22 cellular contexts compared by ENCODE assay signal in genomic region chr3:43221076-43221475, GRCh38.
"Had no signal": no experiment of that assay in that cellular context is flagged by ENCODE, and none has a peak within 500 bp of the region (broad histone marks: within the 10 kb centered on the region; RNA-seq: fewer than 3 reads in every experiment).

No MANE protein-coding gene starts in this region.

- H3K27me3 ChIP-seq: hepatocyte, right lobe of liver had no signal

- H3K4me1 ChIP-seq: tibial artery had no signal

- H3K36me3 Mint-ChIP-seq: activated naive CD8-positive, alpha-beta T cell treated with anti-CD3 and anti-CD28 coated beads for 36 hours; immature natural killer cell; stimulated activated effector memory CD8-positive, alpha-beta T cell treated with anti-CD3 and anti-CD28 coated beads, Interleukin-12 subunit alpha, Interleukin-12 subunit beta, amount 100 ng/mL, for 72 hours had no signal

- H3K27ac Mint-ChIP-seq: activated naive CD8-positive, alpha-beta T cell treated with anti-CD3 and anti-CD28 coated beads for 36 hours; activated T-cell treated with anti-CD3 and anti-CD28 coated beads, Interleukin-2, amount 50 U/mL, for 24 hours; stimulated activated effector memory CD8-positive, alpha-beta T cell treated with anti-CD3 and anti-CD28 coated beads, Interleukin-12 subunit alpha, Interleukin-12 subunit beta, amount 100 ng/mL, for 72 hours had no signal

- H3K27me3 Mint-ChIP-seq: activated naive CD8-positive, alpha-beta T cell treated with anti-CD3 and anti-CD28 coated beads for 36 hours; activated T-cell treated with anti-CD3 and anti-CD28 coated beads, Interleukin-2, amount 50 U/mL, for 24 hours; activated T-helper 17 cell treated with anti-CD3 and anti-CD28 coated beads, Interleukin-2, amount 50 U/mL, for 72 hours; stimulated activated naive CD8-positive, alpha-beta T cell treated with anti-CD3 and anti-CD28 coated beads, Interleukin-15, amount 100 ng/mL, for 72 hours had no signal

- H3K27ac ChIP-seq: hepatocyte, right lobe of liver, tibial artery had no signal

- H3K4me3 ChIP-seq: hepatocyte, right lobe of liver, tibial artery had no signal

- ATAC-seq: activated T-helper 17 cell treated with anti-CD3 and anti-CD28 coated beads, Interleukin-2, amount 50 U/mL, for 72 hours; left cardiac atrium; right lobe of liver; stimulated activated effector memory CD8-positive, alpha-beta T cell treated with anti-CD3 and anti-CD28 coated beads, Interleukin-12 subunit alpha, Interleukin-12 subunit beta, amount 100 ng/mL, for 72 hours; stimulated activated naive CD8-positive, alpha-beta T cell treated with anti-CD3 and anti-CD28 coated beads, Interleukin-15, amount 100 ng/mL, for 72 hours had no signal

- H3K4me3 Mint-ChIP-seq: activated naive CD8-positive, alpha-beta T cell treated with anti-CD3 and anti-CD28 coated beads for 36 hours; activated T-cell treated with anti-CD3 and anti-CD28 coated beads, Interleukin-2, amount 50 U/mL, for 24 hours; activated T-helper 17 cell treated with anti-CD3 and anti-CD28 coated beads, Interleukin-2, amount 50 U/mL, for 72 hours; immature natural killer cell; stimulated activated effector memory CD8-positive, alpha-beta T cell treated with anti-CD3 and anti-CD28 coated beads, Interleukin-12 subunit alpha, Interleukin-12 subunit beta, amount 100 ng/mL, for 72 hours; stimulated activated naive CD8-positive, alpha-beta T cell treated with anti-CD3 and anti-CD28 coated beads, Interleukin-15, amount 100 ng/mL, for 72 hours had no signal

- DNase-seq: activated CD4-positive, alpha-beta T cell treated with anti-CD3 and anti-CD28 coated beads for 1 hour; activated CD8-positive, alpha-beta memory T cell treated with anti-CD3 and anti-CD28 coated beads for 24 hours; activated CD8-positive, alpha-beta memory T cell treated with anti-CD3 and anti-CD28 coated beads, Interleukin-2, amount 50 U/mL, for 4 hours; activated naive CD8-positive, alpha-beta T cell treated with anti-CD3 and anti-CD28 coated beads for 36 hours; activated T-cell treated with anti-CD3 and anti-CD28 coated beads, Interleukin-2, amount 50 U/mL, for 24 hours; amniotic stem cell; cerebellar nuclear complex; cortex of kidney; foreskin melanocyte; immature natural killer cell; left cardiac atrium; nucleus accumbens; right lobe of liver; small intestine; stimulated activated CD4-positive, alpha-beta T cell treated with anti-CD3 and anti-CD28 coated beads, Interleukin-2, amount 100 ng/mL, for 24 hours; stimulated activated naive CD8-positive, alpha-beta T cell treated with anti-CD3 and anti-CD28 coated beads, Interleukin-15, amount 100 ng/mL, for 72 hours; T-helper 1 cell; T-helper 9 cell; tibial artery had no signal

- H3K9me3 ChIP-seq: right lobe of liver had no signal

- H3K36me3 ChIP-seq: right lobe of liver, tibial artery had no signal

- H3K9me3 Mint-ChIP-seq: activated T-cell treated with anti-CD3 and anti-CD28 coated beads, Interleukin-2, amount 50 U/mL, for 24 hours; activated T-helper 17 cell treated with anti-CD3 and anti-CD28 coated beads, Interleukin-2, amount 50 U/mL, for 72 hours; immature natural killer cell; stimulated activated effector memory CD8-positive, alpha-beta T cell treated with anti-CD3 and anti-CD28 coated beads, Interleukin-12 subunit alpha, Interleukin-12 subunit beta, amount 100 ng/mL, for 72 hours; stimulated activated naive CD8-positive, alpha-beta T cell treated with anti-CD3 and anti-CD28 coated beads, Interleukin-15, amount 100 ng/mL, for 72 hours had no signal
